ENCODE assay signal across 1 cellular context in genomic region chr5:82277613-82277986, GRCh38.
TF ChIP-seq lines count a peak whose summit lies in the region.

No MANE protein-coding gene starts in this region.

TF ChIP-seq in HepG2, 621 proteins besides CTCF, POLR2A, EP300 and RAD21 (continued from another document):
- TF ChIP-seq, protein P1, sequence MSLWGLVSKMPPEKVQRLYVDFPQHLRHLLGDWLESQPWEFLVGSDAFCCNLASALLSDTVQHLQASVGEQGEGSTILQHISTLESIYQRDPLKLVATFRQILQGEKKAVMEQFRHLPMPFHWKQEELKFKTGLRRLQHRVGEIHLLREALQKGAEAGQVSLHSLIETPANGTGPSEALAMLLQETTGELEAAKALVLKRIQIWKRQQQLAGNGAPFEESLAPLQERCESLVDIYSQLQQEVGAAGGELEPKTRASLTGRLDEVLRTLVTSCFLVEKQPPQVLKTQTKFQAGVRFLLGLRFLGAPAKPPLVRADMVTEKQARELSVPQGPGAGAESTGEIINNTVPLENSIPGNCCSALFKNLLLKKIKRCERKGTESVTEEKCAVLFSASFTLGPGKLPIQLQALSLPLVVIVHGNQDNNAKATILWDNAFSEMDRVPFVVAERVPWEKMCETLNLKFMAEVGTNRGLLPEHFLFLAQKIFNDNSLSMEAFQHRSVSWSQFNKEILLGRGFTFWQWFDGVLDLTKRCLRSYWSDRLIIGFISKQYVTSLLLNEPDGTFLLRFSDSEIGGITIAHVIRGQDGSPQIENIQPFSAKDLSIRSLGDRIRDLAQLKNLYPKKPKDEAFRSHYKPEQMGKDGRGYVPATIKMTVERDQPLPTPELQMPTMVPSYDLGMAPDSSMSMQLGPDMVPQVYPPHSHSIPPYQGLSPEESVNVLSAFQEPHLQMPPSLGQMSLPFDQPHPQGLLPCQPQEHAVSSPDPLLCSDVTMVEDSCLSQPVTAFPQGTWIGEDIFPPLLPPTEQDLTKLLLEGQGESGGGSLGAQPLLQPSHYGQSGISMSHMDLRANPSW (CRISPR knock-in tag; IDR thresholded peaks at IDR 0.05; ENCODE audit: borderline replicate concordance): no peak
- TF ChIP-seq WIZ (CRISPR knock-in tag; IDR thresholded peaks at IDR 0.05): no peak
- no peak for TF ChIP-seq CREB3 (CRISPR knock-in tag; IDR thresholded peaks at IDR 0.05)
- 0 out of 2 replicates have a peak, but pooled peaks have one; percentile 49 for TF ChIP-seq AHDC1 (CRISPR knock-in tag; IDR thresholded peaks at IDR 0.05; ENCODE audit: borderline replicate concordance)
- no peak for TF ChIP-seq YEATS4 (CRISPR knock-in tag; IDR thresholded peaks at IDR 0.05; ENCODE audit: borderline replicate concordance)
- TF ChIP-seq SAP130 (CRISPR knock-in tag; IDR thresholded peaks at IDR 0.05; ENCODE audit: low read depth): no peak
- 0 out of 2 replicates have a peak, but pooled peaks have one; percentile 77 for TF ChIP-seq ZNF850 (CRISPR knock-in tag; conservative IDR thresholded peaks at IDR 0.05)
- TF ChIP-seq ZNF615 (CRISPR knock-in tag; IDR thresholded peaks at IDR 0.05; ENCODE audit: borderline replicate concordance): no peak
- no peak for TF ChIP-seq ZNF512B (CRISPR knock-in tag; IDR thresholded peaks at IDR 0.05; ENCODE audit: borderline replicate concordance)
- TF ChIP-seq ZFP82 (CRISPR knock-in tag; IDR thresholded peaks at IDR 0.05; ENCODE audit: borderline replicate concordance): peak; percentile 95
- TF ChIP-seq ZNF607 (CRISPR knock-in tag; IDR thresholded peaks at IDR 0.05; ENCODE audit: borderline replicate concordance): no peak
- peak; percentile 9 for TF ChIP-seq TEAD3 (CRISPR knock-in tag; optimal IDR thresholded peaks at IDR 0.05; ENCODE audit: borderline replicate concordance)
- 0 out of 2 replicates have a peak, but pooled peaks have one; percentile 8 for TF ChIP-seq PPARG (CRISPR knock-in tag; conservative IDR thresholded peaks at IDR 0.05)
- no peak for TF ChIP-seq EZH2 (conservative IDR thresholded peaks at IDR 0.05; ENCODE audit: low read depth, low read length)
- no peak for TF ChIP-seq MEIS2 (CRISPR knock-in tag; IDR thresholded peaks at IDR 0.05)
- TF ChIP-seq ZNF570 (CRISPR knock-in tag; IDR thresholded peaks at IDR 0.05; ENCODE audit: borderline replicate concordance): 0 out of 2 replicates have a peak, but pooled peaks have one; percentile 28
- TF ChIP-seq ETV5 (CRISPR knock-in tag; IDR thresholded peaks at IDR 0.05; ENCODE audit: borderline replicate concordance): 0 out of 2 replicates have a peak, but pooled peaks have one; percentile 3
- TF ChIP-seq ZFP41 (CRISPR knock-in tag; IDR thresholded peaks at IDR 0.05; ENCODE audit: borderline replicate concordance): no peak
- TF ChIP-seq NFYB (CRISPR knock-in tag; IDR thresholded peaks at IDR 0.05): no peak
- no peak for TF ChIP-seq MAFF (IDR thresholded peaks at IDR 0.05; ENCODE audit: low read depth, low read length)
- TF ChIP-seq NPAS2 (CRISPR knock-in tag; IDR thresholded peaks at IDR 0.05; ENCODE audit: borderline replicate concordance): no peak
- 0 out of 2 replicates have a peak, but pooled peaks have one; percentile 28 for TF ChIP-seq GLI4 (CRISPR knock-in tag; IDR thresholded peaks at IDR 0.05; ENCODE audit: borderline replicate concordance)
- peak; percentile 82; the same call in 1 of the 2 replicates for TF ChIP-seq ZNF816 (CRISPR knock-in tag; IDR thresholded peaks at IDR 0.05; ENCODE audit: borderline replicate concordance)
- no peak for TF ChIP-seq ZNF790 (CRISPR knock-in tag; IDR thresholded peaks at IDR 0.05; ENCODE audit: borderline replicate concordance)
